ENCODE assay signal across 8 cellular contexts in the genomic region with DNA sequence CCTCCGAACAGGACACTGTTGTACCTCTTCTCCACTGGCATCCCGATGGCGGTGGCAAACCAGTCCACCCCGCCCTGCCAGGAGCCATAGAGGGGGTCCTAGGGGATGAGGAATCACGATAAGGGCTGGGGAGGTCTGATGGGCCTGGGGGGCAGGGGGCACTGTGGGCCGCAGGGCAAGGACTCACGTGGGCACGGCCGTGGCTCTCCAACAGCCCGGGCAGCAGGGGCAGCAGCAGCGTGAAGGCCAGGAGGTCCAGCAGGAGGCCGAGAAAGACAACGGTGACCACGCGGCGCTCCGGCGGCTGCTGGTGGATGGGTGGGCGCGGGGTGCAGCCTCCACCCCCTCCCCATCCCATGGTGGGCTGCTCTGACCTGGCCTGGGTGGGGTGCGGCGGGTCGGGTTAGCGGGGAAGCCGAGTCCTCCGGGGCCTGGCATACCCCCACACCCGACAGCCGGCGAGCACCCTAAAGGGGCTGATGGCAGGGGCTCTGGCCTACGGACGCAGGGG. TPM values are rescaled to one million over a fixed set of nuclear protein-coding genes. Genes with fewer than 3 reads are reported as not detected.
DNase-seq lines count a peak whose midpoint lies in the region; ATAC-seq and TF ChIP-seq lines count a peak whose summit lies in the region.

No MANE protein-coding gene starts in this region.

- H3K27ac ChIP-seq in RWPE1 (peak overlapping the region; percentile 92), esophagus (ENCODE audit: low read depth in 2 of 2, low read length in 1 of 2) (peak overlapping the region; percentile 71 to 92)

- H3K36me3 ChIP-seq in esophagus (ENCODE audit: control insufficient read depth in 2 of 2, insufficient read depth in 2 of 2, low read length in 1 of 2) (peaks cover 6 to 32% of the 10 kb centered on the region in 2 donors), neuron (ENCODE audit: insufficient read depth, low read length) (peaks cover 49% of the 10 kb centered on the region)

- H2AFZ ChIP-seq in neuron (ENCODE audit: low read depth, low read length), result no peak overlapping the region

- no peak for DNase-seq in CD14-positive monocyte (ENCODE audit: low spot score)
- no peak for DNase-seq in RWPE1 (ENCODE audit: low spot score)
- DNase-seq in germinal center (ENCODE audit: low spot score), result no peak
- DNase-seq in NCI-H1092 (lab: John Stamatoyannopoulos, UW), result no peak

- H3K9me3 ChIP-seq in esophagus (ENCODE audit: control insufficient read depth in 2 of 2, insufficient read depth in 1 of 2, low read depth in 1 of 2, low read length in 1 of 2) (no peaks in the 10 kb centered on the region), neuron (ENCODE audit: low read length) (no peaks in the 10 kb centered on the region)

- no peaks in the 10 kb centered on the region for H3K9me3 Mint-ChIP-seq in CD14-positive monocyte

- H3K27me3 ChIP-seq in esophagus (ENCODE audit: control insufficient read depth in 1 of 2, insufficient read depth in 2 of 2, low read length in 2 of 2), result no peaks in the 10 kb centered on the region
- no peaks in the 10 kb centered on the region for H3K27me3 ChIP-seq in neuron (ENCODE audit: insufficient read depth, low read length)

- H3K4me3 ChIP-seq in esophagus (ENCODE audit: low read depth in 1 of 2, low read length in 2 of 2) (peak overlapping the region; percentile 44 to 72), neuron (ENCODE audit: low read length) (peak overlapping the region; percentile 61)

- no peak for TF ChIP-seq CTCF in CD14-positive monocyte (IDR thresholded peaks at IDR 0.05)
- no peak for TF ChIP-seq CTCF in RWPE1 (conservative IDR thresholded peaks at IDR 0.05; ENCODE audit: low read depth)

- peaks cover 0 to 21% of the 10 kb centered on the region in 2 donors for H3K4me1 ChIP-seq in esophagus (ENCODE audit: control insufficient read depth in 2 of 2, insufficient read depth in 2 of 2, low read length in 1 of 2)
- peaks cover 15% of the 10 kb centered on the region for H3K4me1 ChIP-seq in neuron (ENCODE audit: insufficient read depth, low read length)

- H3K27ac Mint-ChIP-seq in CD14-positive monocyte, result peak overlapping the region; percentile 88 to 96 (median 91)

- no peaks in the 10 kb centered on the region for H3K27me3 Mint-ChIP-seq in CD14-positive monocyte (ENCODE audit: low read depth in 3 of 3)

- POLR2A ChIA-PET in RWPE1 (lab: Yijun Ruan, JAX; ENCODE audit: low non-redundant PET), result no interaction called here

- ATAC-seq in GM21367 (IDR thresholded peaks at IDR 0.05; ENCODE audit: unreplicated experiment) (no peak), HG03196 (IDR thresholded peaks at IDR 0.05; ENCODE audit: unreplicated experiment) (no peak)

- peaks cover 32 to 43% of the 10 kb centered on the region in 2 donors for H3K36me3 Mint-ChIP-seq in CD14-positive monocyte

- intact Hi-C loops in CD14-positive monocyte (cut with micrococcal nuclease), result loop anchor here (2.0 to 10.0 kb wide), 3 partner anchors 29 to 176 kb away; a partner anchor contains a TSS

- peaks cover 44% of the 10 kb centered on the region for H3K4me1 Mint-ChIP-seq in CD14-positive monocyte

- CTCF ChIA-PET in RWPE1 (lab: Yijun Ruan, JAX), result no interaction called here

- peak overlapping the region; percentile 79 to 84 for H3K4me3 Mint-ChIP-seq in CD14-positive monocyte

- 17 to 21% methylated on average over 21 to 31 of the region's 31 CpGs for WGBS in esophagus, 2 donors

RNA-seq across cellular contexts. Expression of a gene that starts 29.6 kb away (rescaled TPM):
- polyA plus RNA-seq in CD14-positive monocyte (1 to 10 TPM; 3.9 to 4.3 TPM), esophagus (10 to 100 TPM; 11.9 to 15.1 TPM)

RNA-seq across cellular contexts. Expression of a gene that starts 29.8 kb away (rescaled TPM):
- polyA plus RNA-seq in CD14-positive monocyte (1 to 10 TPM; 1.1 to 1.2 TPM), esophagus (1 to 10 TPM; 1.2 to 1.7 TPM)
